In genomic region chr14:85702191-85702590, GRCh38 we compare ENCODE assay signal across 14 cellular contexts.
"Had no signal": no experiment of that assay in that cellular context is flagged by ENCODE, and none has a peak within 500 bp of the region (broad histone marks: within the 10 kb centered on the region; RNA-seq: fewer than 3 reads in every experiment).

No MANE protein-coding gene starts in this region.

- H3K27me3 ChIP-seq: ascending aorta, foreskin keratinocyte had no signal

- ATAC-seq: activated naive CD8-positive, alpha-beta T cell treated with anti-CD3 and anti-CD28 coated beads, Interleukin-2, amount 50 U/mL, for 24 hours; activated T-helper 17 cell treated with anti-CD3 and anti-CD28 coated beads, Interleukin-2, amount 50 U/mL, for 72 hours; esophagus mucosa; left ventricle myocardium superior; stimulated activated memory B cell treated with anti-CD40 and anti-IgM and Interleukin-4, amounts not matched to agents 10 μg/mL and 1 μg/mL and 100 μg/mL, for 72 hours had no signal

- H3K9me3 ChIP-seq: ascending aorta had no signal

- H3K4me3 ChIP-seq: ascending aorta had no signal

- H3K36me3 ChIP-seq: ascending aorta had no signal

- DNase-seq: activated CD4-positive, alpha-beta T cell treated with anti-CD3 and anti-CD28 coated beads, Interleukin-2, amount 10 ng/mL, durations not matched to agents 7 days and 5 days; activated CD4-positive, CD25-positive, alpha-beta regulatory T cell; activated CD8-positive, alpha-beta memory T cell treated with anti-CD3 and anti-CD28 coated beads for 24 hours; activated naive CD4-positive, alpha-beta T cell treated with anti-CD3 and anti-CD28 coated beads for 36 hours; activated naive CD8-positive, alpha-beta T cell treated with anti-CD3 and anti-CD28 coated beads, Interleukin-2, amount 50 U/mL, for 24 hours; glutamatergic neuron; kidney glomerular epithelial cell; left ventricle myocardium superior; stimulated activated CD4-positive, alpha-beta T cell treated with anti-CD3 and anti-CD28 coated beads, Interleukin-2, amount 100 ng/mL, for 48 hours had no signal

- H3K27ac ChIP-seq: ascending aorta, foreskin keratinocyte had no signal
